In the genomic region with DNA sequence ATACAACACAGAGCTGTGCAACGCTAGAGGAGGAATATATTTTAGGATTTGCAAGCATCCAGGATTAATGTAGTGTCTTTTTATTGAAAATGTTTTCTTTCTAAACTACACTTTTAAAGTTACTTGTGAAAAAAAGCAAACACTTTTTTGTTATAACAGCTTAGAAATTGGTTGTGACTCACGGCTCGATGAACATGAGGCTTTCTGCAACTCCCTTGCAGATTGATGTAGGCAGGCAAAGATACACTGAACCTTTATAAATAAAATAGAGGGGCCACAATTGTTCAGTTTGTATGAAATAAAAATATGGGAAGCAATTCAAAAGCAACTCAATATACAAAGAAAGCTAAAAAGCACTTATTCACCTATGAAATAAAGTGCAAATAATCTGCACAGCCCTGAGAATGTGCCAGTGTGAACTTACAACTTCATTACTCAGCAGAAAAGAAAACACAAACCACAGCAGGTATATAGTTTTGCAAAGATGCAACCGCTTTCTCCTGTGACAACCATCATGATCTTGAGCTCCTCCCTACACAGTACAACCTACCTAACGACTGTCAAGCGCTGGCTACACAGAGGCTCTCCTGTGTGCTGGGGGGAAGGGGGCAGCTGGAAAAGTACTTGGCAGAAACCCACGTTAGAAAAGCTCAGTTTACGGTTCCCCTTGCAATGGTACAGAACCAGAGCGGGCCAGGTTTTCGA, we compare ENCODE assay signal across 8 cellular contexts. TPM values are rescaled to one million over a fixed set of nuclear protein-coding genes. Genes with fewer than 3 reads are reported as not detected.
A peak's percentile ranks its signal among the peaks of the same experiment; 100 is the strongest.
DNase-seq lines count a peak whose midpoint lies in the region; ATAC-seq and TF ChIP-seq lines count a peak whose summit lies in the region.

No MANE protein-coding gene starts in this region.

- H3K79me2 ChIP-seq in H9 (ENCODE audit: insufficient read depth, low read length) (peaks cover 24% of the 10 kb centered on the region), neural cell (replicated peaks; ENCODE audit: insufficient read depth, low read length) (peaks cover 39% of the 10 kb centered on the region)

- H2BK12ac ChIP-seq in H9 (ENCODE audit: insufficient read length, low read depth, low read length), result no peak overlapping the region

- H3K27ac Mint-ChIP-seq in CD14-positive monocyte (peak overlapping the region; percentile 90 to 96 (median 94)), H9 (peak overlapping the region; percentile 29 to 90 (median 78); a peak in 5 of 7 replicates)

- no peak overlapping the region for H3T11ph ChIP-seq in H9 (ENCODE audit: low read length)

- H4K8ac ChIP-seq in H9 (replicated peaks; ENCODE audit: insufficient read length, low read depth, low read length), result no peak overlapping the region

- no peak overlapping the region for H2BK120ac ChIP-seq in H9 (ENCODE audit: low read depth, low read length, poor library complexity, severe bottlenecking)

- no CpG with 5 or more reads among the region's 10 CpGs for WGBS in H9 (ENCODE audit: extremely low coverage, insufficient read length, low lambda C conversion rate)

- H3K27me3 ChIP-seq in H9 (ENCODE audit: insufficient read depth, low read length), result no peaks in the 10 kb centered on the region
- H3K27me3 ChIP-seq in RWPE2 (ENCODE audit: insufficient read depth, poor library complexity, severe bottlenecking), result no peaks in the 10 kb centered on the region
- no peaks in the 10 kb centered on the region for H3K27me3 ChIP-seq in neural cell (ENCODE audit: insufficient read depth, low read depth, low read length)

- no peak for DNase-seq in CD14-positive monocyte (ENCODE audit: low spot score)
- DNase-seq in H9, result no peak
- DNase-seq in RWPE2 (ENCODE audit: low spot score), result no peak
- peak; percentile 56 to 69 for DNase-seq in erythroblast (lab: John Stamatoyannopoulos, UW)
- DNase-seq in NCI-H1930 (lab: John Stamatoyannopoulos, UW), result no peak
- DNase-seq in GDM1 (lab: John Stamatoyannopoulos, UW), result no peak

- no peak overlapping the region for H2BK15ac ChIP-seq in H9 (ENCODE audit: low read depth, low read length)

- H3K4me3 Mint-ChIP-seq in CD14-positive monocyte (peak overlapping the region; percentile 86 to 91), H9 (peak overlapping the region; percentile 94 to 95)

- H3K27me3 Mint-ChIP-seq in CD14-positive monocyte (ENCODE audit: low read depth in 3 of 3) (peaks cover 0 to 2% (median 1%) of the 10 kb centered on the region in 3 donors), H9 (ENCODE audit: low read depth) (no peaks in the 10 kb centered on the region)

- H4K5ac ChIP-seq in H9 (ENCODE audit: insufficient read length, low read depth, low read length), result no peak overlapping the region

- TF ChIP-seq POLR2A in erythroblast (IDR thresholded peaks at IDR 0.05; ENCODE audit: low read length), result no peak

- TF ChIP-seq EP300 in neural cell (conservative IDR thresholded peaks at IDR 0.05; ENCODE audit: poor library complexity, severe bottlenecking), result no peak

- no peak overlapping the region for H3K18ac ChIP-seq in H9 (ENCODE audit: insufficient read length, low read depth, low read length)

- no peak overlapping the region for H3K56ac ChIP-seq in H9 (ENCODE audit: insufficient read length, low read depth, low read length)

- peaks cover 0 to 2% (median 0%) of the 10 kb centered on the region in 7 donors for H3K9me3 Mint-ChIP-seq in CD14-positive monocyte
- no peaks in the 10 kb centered on the region; a peak in 1 of 5 replicates for H3K9me3 Mint-ChIP-seq in H9

- H3K36me3 Mint-ChIP-seq in CD14-positive monocyte, result peaks cover 38 to 41% of the 10 kb centered on the region in 2 donors
- peaks cover 29 to 51% (median 45%) of the 10 kb centered on the region in 3 experiments; a peak in 6 of 7 replicates for H3K36me3 Mint-ChIP-seq in H9 (ENCODE audit: insufficient read depth in 1 of 3, low read depth in 3 of 3)

- H3K36me3 ChIP-seq in RWPE2 (ENCODE audit: low read depth) (peaks cover 45% of the 10 kb centered on the region), neural cell (ENCODE audit: insufficient read depth, low read length) (no peaks in the 10 kb centered on the region)

- no peak for TF ChIP-seq RAD21 in neural cell (conservative IDR thresholded peaks at IDR 0.05)

- no peak overlapping the region for H3K27ac ChIP-seq in H9 (ENCODE audit: insufficient read length, low read depth, low read length)
- peak overlapping the region; percentile 45 for H3K27ac ChIP-seq in RWPE2 (ENCODE audit: poor library complexity, severe bottlenecking)
- peak overlapping the region; percentile 97 for H3K27ac ChIP-seq in neural cell (ENCODE audit: low read length)

- no peak for TF ChIP-seq CTCF in CD14-positive monocyte (IDR thresholded peaks at IDR 0.05)
- no peak for TF ChIP-seq CTCF in H9 (conservative IDR thresholded peaks at IDR 0.05)
- no peak for TF ChIP-seq CTCF in RWPE2 (IDR thresholded peaks at IDR 0.05; ENCODE audit: poor library complexity, severe bottlenecking)
- TF ChIP-seq CTCF in neural cell (IDR thresholded peaks at IDR 0.05; ENCODE audit: poor library complexity, severe bottlenecking), result no peak

- H3K4me2 ChIP-seq in H9 (ENCODE audit: insufficient read depth, insufficient read length, low read length) (peak overlapping the region; percentile 97), neural cell (ENCODE audit: low read length) (peak overlapping the region; percentile 93)

- peaks cover 16% of the 10 kb centered on the region for H3K4me1 Mint-ChIP-seq in CD14-positive monocyte
- peaks cover 17 to 22% of the 10 kb centered on the region in 2 experiments for H3K4me1 Mint-ChIP-seq in H9

- no peaks in the 10 kb centered on the region for H3K79me1 ChIP-seq in H9 (ENCODE audit: insufficient read depth, low read depth, low read length, poor library complexity, severe bottlenecking)

- no peaks in the 10 kb centered on the region for H3K9me2 ChIP-seq in neural cell (ENCODE audit: insufficient read depth, low read length)

- intact Hi-C loops in CD14-positive monocyte (cut with micrococcal nuclease), result loop anchor here in 1 of 2 donors (5.0 kb wide), 1 partner anchor 124 kb away; a partner anchor contains a TSS

- H2AFZ ChIP-seq in H9 (ENCODE audit: low read length) (no peak overlapping the region), neural cell (ENCODE audit: low read depth, low read length) (peak overlapping the region; percentile 76)

- H2BK5ac ChIP-seq in H9 (ENCODE audit: insufficient read length, low read length), result no peak overlapping the region

- H3K4ac ChIP-seq in H9 (ENCODE audit: low read depth, low read length), result no peak overlapping the region

- peak overlapping the region; percentile 60; the same call in 1 of the 2 replicates for H3K14ac ChIP-seq in H9 (ENCODE audit: insufficient read depth, low read length)

- H3K4me1 ChIP-seq in H9 (ENCODE audit: insufficient read depth, low read length), result peaks cover 3% of the 10 kb centered on the region; the same call in 1 of the 2 replicates
- H3K4me1 ChIP-seq in RWPE2 (ENCODE audit: insufficient read depth, poor library complexity, severe bottlenecking), result peaks cover 10% of the 10 kb centered on the region

- H3F3A ChIP-seq in neural cell (ENCODE audit: insufficient read depth, low read length, poor library complexity, severe bottlenecking), result no peaks in the 10 kb centered on the region

- H3K23ac ChIP-seq in H9 (ENCODE audit: insufficient read length, low read depth, low read length), result no peak overlapping the region

- H2AK5ac ChIP-seq in H9 (ENCODE audit: insufficient read length, low read length), result no peak overlapping the region

- H2BK20ac ChIP-seq in H9 (ENCODE audit: low read depth, low read length, poor library complexity, severe bottlenecking), result no peak overlapping the region

- H3K4me3 ChIP-seq in RWPE2 (ENCODE audit: severe bottlenecking) (peak overlapping the region; percentile 80), neural cell (ENCODE audit: low read length) (peak overlapping the region; percentile 96)

- no peaks in the 10 kb centered on the region for H3K23me2 ChIP-seq in H9 (ENCODE audit: insufficient read length, low read depth, low read length, poor library complexity, severe bottlenecking)

- ATAC-seq in RWPE2 (ENCODE audit: low read depth) (peak; percentile 22), HG02973 (IDR thresholded peaks at IDR 0.05; ENCODE audit: unreplicated experiment) (no peak)

- H3K9ac ChIP-seq in H9 (ENCODE audit: extremely low read depth, insufficient read length, low read length) (peak overlapping the region; percentile 93), neural cell (ENCODE audit: low read length) (peak overlapping the region; percentile 97)

- H4K91ac ChIP-seq in H9 (ENCODE audit: insufficient read length, low read depth, low read length), result no peak overlapping the region

- H4K20me1 ChIP-seq in H9 (ENCODE audit: control insufficient read depth, insufficient read depth, insufficient read length) (no peaks in the 10 kb centered on the region), neural cell (ENCODE audit: insufficient read depth) (no peaks in the 10 kb centered on the region)

- H3K9me3 ChIP-seq in H9 (ENCODE audit: control insufficient read depth, low read depth, low read length) (no peaks in the 10 kb centered on the region), RWPE2 (ENCODE audit: severe bottlenecking) (no peaks in the 10 kb centered on the region), neural cell (ENCODE audit: low read length) (no peaks in the 10 kb centered on the region)

TF ChIP-seq in neural cell, 6 proteins besides CTCF, POLR2A, EP300 and RAD21 (continues in another document):
- TF ChIP-seq EZH2 (IDR thresholded peaks at IDR 0.05; ENCODE audit: borderline replicate concordance, insufficient read depth, low read length, poor library complexity, severe bottlenecking), result no peak
- TF ChIP-seq MXI1 (conservative IDR thresholded peaks at IDR 0.05; ENCODE audit: poor library complexity, severe bottlenecking), result no peak

RNA-seq across cellular contexts. Expression of a gene that starts 0.9 kb away (rescaled TPM):
- polyA plus RNA-seq in CD14-positive monocyte, result 1 to 10 TPM; 4.0 to 4.6 TPM
- total RNA-seq in H9 (2021), result 128 and 137 TPM in 2 replicates
- 564 and 580 TPM in 2 replicates for polyA plus RNA-seq in neural cell
- 160 and 176 TPM in 2 replicates for polyA minus RNA-seq in neural cell

RNA-seq across cellular contexts. Expression of a gene that starts 6.3 kb away (rescaled TPM):
- polyA plus RNA-seq in CD14-positive monocyte (10 to 100 TPM; 22.5 to 25.1 TPM), neural cell (29.9 and 31.7 TPM in 2 replicates)
- 94.9 and 98.8 TPM in 2 replicates for total RNA-seq in H9 (2021)
- polyA minus RNA-seq in neural cell, result 32.9 and 33.3 TPM in 2 replicates

RNA-seq across cellular contexts. Expression of a gene that starts 47.4 kb away (rescaled TPM):
- not detected for polyA plus RNA-seq in CD14-positive monocyte
- 2.9 and 3.4 TPM in 2 replicates for total RNA-seq in H9 (2021)
- polyA plus RNA-seq in neural cell, result 3.5 and 4.7 TPM in 2 replicates
- polyA minus RNA-seq in neural cell, result 1.4 and 2.9 TPM in 2 replicates

RNA-seq across cellular contexts. Expression of a gene that starts 48.0 kb away (rescaled TPM):
- not detected for polyA plus RNA-seq in CD14-positive monocyte
- total RNA-seq in H9 (2021), result 3.5 and 4.4 TPM in 2 replicates
- 3.9 and 4.5 TPM in 2 replicates for polyA plus RNA-seq in neural cell
- polyA minus RNA-seq in neural cell, result not detected in 2 replicates

RNA-seq across cellular contexts. Expression of a gene that starts 51.8 kb away (rescaled TPM):
- 10 to 100 TPM; 22.9 to 23.8 TPM for polyA plus RNA-seq in CD14-positive monocyte
- total RNA-seq in H9 (2021), result 2.0 and 7.2 TPM in 2 replicates
- not detected in 2 replicates for polyA plus RNA-seq in neural cell
- polyA minus RNA-seq in neural cell, result not detected in 2 replicates

Comparison
In these comparisons a context has a peak if more than half of its experiments do, and no peak if none do; other contexts are left out.
1. DNase-seq: peak in erythroblast (2 of 2); none in CD14-positive monocyte (single experiment), H9 (single experiment), RWPE2 (single experiment), NCI-H1930 (0 of 2) and GDM1 (single experiment).
2. RNA of a gene that starts 0.9 kb away (polyA plus RNA-seq): 564 to 580 TPM in neural cell; 4.0 to 4.6 TPM in CD14-positive monocyte; every median in the first group is over 100 times any median in the second.